Comparison of ENCODE assay signal across 1 cellular context in genomic region chr19:19568802-19569756, GRCh38.
TF ChIP-seq lines count a peak whose summit lies in the region.

No MANE protein-coding gene starts in this region.

TF ChIP-seq in HepG2, 621 proteins besides CTCF, POLR2A, EP300 and RAD21:
- no peak for TF ChIP-seq KDM1A (CRISPR knock-in tag; IDR thresholded peaks at IDR 0.05)
- TF ChIP-seq, protein P1, sequence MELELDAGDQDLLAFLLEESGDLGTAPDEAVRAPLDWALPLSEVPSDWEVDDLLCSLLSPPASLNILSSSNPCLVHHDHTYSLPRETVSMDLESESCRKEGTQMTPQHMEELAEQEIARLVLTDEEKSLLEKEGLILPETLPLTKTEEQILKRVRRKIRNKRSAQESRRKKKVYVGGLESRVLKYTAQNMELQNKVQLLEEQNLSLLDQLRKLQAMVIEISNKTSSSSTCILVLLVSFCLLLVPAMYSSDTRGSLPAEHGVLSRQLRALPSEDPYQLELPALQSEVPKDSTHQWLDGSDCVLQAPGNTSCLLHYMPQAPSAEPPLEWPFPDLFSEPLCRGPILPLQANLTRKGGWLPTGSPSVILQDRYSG (CRISPR knock-in tag; IDR thresholded peaks at IDR 0.05): no peak
